Comparison of ENCODE assay signal across 22 cellular contexts in the genomic region with DNA sequence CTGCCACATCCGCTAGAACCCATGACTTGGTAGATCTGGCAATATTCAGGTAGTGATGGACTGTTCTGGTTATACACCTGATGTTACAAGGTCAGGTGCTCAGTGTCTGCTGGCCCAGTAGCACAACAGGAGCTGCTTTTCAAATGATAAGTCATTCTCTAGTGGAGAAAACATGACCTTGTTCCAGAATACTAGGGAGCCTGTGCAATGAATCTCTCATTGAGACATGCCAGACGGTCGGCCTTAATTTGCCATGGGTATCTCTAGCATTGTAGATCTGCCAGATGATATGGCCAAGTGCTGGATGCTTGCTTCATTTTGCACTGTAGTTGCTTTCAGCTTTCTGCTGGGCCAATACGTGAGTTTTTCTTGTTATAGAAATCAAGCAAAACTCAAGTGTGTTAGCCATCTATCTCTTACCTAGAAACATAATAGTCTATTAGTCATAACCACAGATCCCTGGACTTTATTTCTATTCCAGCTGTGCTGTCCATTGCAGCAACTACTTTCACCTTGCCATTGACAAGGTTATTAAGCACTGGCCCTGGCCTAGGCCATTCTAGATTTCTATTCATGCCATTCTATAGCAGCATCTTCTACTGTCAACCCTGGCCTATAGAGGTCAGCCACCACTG. TPM values are rescaled to one million over a fixed set of nuclear protein-coding genes. Genes with fewer than 3 reads are reported as not detected.
A peak's percentile ranks its signal among the peaks of the same experiment; 100 is the strongest.
DNase-seq lines count a peak whose midpoint lies in the region; FAIRE-seq and TF ChIP-seq lines count a peak whose summit lies in the region.
"Had no signal": no experiment of that assay in that cellular context is flagged by ENCODE, and none has a peak within 500 bp of the region (broad histone marks: within the 10 kb centered on the region; RNA-seq: fewer than 3 reads in every experiment).

No MANE protein-coding gene starts in this region.

- no peaks in the 10 kb centered on the region for H3K27me3 ChIP-seq in bronchial epithelial cell (ENCODE audit: control insufficient read depth, insufficient read depth, low read length)

- no peaks in the 10 kb centered on the region for H3K36me3 ChIP-seq in bronchial epithelial cell (ENCODE audit: control insufficient read depth, insufficient read depth, low read length)

- DNase-seq in A172 (ENCODE audit: low spot score) (peak; percentile 26), RPMI7951 (ENCODE audit: low read depth) (peak; percentile 79), bronchial epithelial cell (ENCODE audit: low read depth) (peak; percentile 36), renal cortical epithelial cell (ENCODE audit: low read depth) (peak; percentile 44), inferior parietal cortex (ENCODE audit: extremely low spot score) (no peak), OCI-M2 (lab: John Stamatoyannopoulos, UW; ENCODE audit: unreplicated experiment) (no peak), CD1c-positive myeloid dendritic cell (ENCODE audit: extremely low spot score) (no peak)
- DNase-seq: 8988T; AML-193; C1 segment of cervical spinal cord; Calu3; CD8-positive, alpha-beta memory T cell; DMS153; GM23248; H9; NCI-H1417; NCI-H1694 treated with DMSO at 0.1 percent for 48 hours; NCI-H446 treated with DMSO at 0.1 percent for 48 hours; NCI-H526 treated with DMSO at 0.1 percent for 48 hours; PC-9; SIG-M5 had no signal

- no peak for FAIRE-seq in bronchial epithelial cell (lab: Jason Lieb, UNC)
- FAIRE-seq: GM12892 had no signal

- TF ChIP-seq CTCF in bronchial epithelial cell (IDR thresholded peaks at IDR 0.05; ENCODE audit: insufficient read depth, low read length, severe bottlenecking), result no peak

- H3K4me3 ChIP-seq in bronchial epithelial cell (ENCODE audit: low read depth, low read length), result no peak overlapping the region
- H3K4me3 ChIP-seq: GM23248, PC-9 had no signal

RNA-seq across cellular contexts. Expression of a gene that starts 13.9 kb away (rescaled TPM):
- 149 and 175 TPM in 2 replicates for total RNA-seq in A172 (2014; rRNA removed; shearing (Covaris generic))
- 123 and 129 TPM in 2 replicates for total RNA-seq in RPMI7951 (2014; rRNA removed; shearing (Covaris generic))
- 0.53 and 1.7 TPM in 2 replicates for total RNA-seq in bronchial epithelial cell
- total RNA-seq in renal cortical epithelial cell, result 8.7 and 21.4 TPM in 2 replicates

RNA-seq across cellular contexts. Expression of a gene that starts 37.7 kb away (rescaled TPM):
- 42.8 and 46.0 TPM in 2 replicates for total RNA-seq in A172 (2014; rRNA removed; shearing (Covaris generic))
- 29.0 and 31.8 TPM in 2 replicates for total RNA-seq in RPMI7951 (2014; rRNA removed; shearing (Covaris generic))
- 28.4 and 33.0 TPM in 2 replicates for total RNA-seq in bronchial epithelial cell
- total RNA-seq in renal cortical epithelial cell, result 34.7 and 114 TPM in 2 replicates

Comparison
In these comparisons a context has a peak if more than half of its experiments do, and no peak if none do; other contexts are left out.
1. DNase-seq: peak in A172 (single experiment), RPMI7951 (single experiment), bronchial epithelial cell (single experiment) and renal cortical epithelial cell (single experiment); none in inferior parietal cortex (single experiment), OCI-M2 (single experiment) and CD1c-positive myeloid dendritic cell (single experiment).